In the genomic region with DNA sequence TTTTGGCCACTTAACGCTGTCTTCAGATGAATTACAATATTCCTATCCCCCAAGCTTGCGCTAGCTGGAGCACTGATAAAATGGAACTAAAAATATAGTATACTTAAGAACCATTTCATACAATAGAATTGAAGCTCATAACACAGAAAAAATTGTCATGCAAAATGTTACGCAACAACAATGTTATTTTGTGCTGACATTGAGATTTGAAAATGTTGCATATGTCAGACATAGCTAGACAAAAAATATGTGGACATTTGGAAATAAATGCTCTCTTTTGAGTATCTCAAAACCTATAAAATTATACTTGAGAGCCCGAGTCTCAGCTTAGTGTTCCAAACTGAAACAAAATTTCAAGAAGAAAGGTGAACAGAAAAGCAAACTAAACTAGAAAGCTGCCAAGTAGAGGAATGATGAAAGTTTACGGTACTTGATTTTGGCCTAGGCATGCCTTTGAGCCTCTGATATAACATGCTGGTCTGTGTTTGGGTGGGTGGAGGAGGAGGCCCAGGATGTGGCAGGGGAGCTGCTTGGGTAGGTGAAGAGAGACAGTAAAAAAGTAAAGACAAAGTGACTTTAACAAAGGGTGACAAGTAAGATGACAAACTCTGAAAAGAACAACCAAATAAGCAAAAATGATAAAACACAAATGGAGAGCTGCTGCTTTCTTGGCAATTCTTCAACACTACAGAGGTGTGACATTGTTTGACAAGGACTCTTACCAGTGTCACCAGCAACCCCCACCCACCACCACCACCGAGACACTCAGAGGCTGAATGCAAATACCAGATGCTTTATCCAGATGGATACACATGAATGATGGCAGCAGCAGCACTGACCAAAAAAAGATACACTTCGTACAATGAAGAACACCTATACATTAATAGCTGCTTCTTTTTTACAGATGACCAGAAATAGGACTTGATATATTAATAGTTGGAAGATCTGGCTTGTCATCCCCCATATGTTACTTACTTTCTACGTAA, we compare ENCODE assay signal across 14 cellular contexts.
DNase-seq lines count a peak whose midpoint lies in the region; ATAC-seq and TF ChIP-seq lines count a peak whose summit lies in the region.
"Had no signal": no experiment of that assay in that cellular context is flagged by ENCODE, and none has a peak within 500 bp of the region (broad histone marks: within the 10 kb centered on the region; RNA-seq: fewer than 3 reads in every experiment).

No MANE protein-coding gene starts in this region.

- H3K27ac ChIP-seq in right atrium auricular region (no peak overlapping the region), lower lobe of right lung (no peak overlapping the region)
- H3K27ac ChIP-seq: 22Rv1 had no signal

- intact Hi-C loops in left cardiac atrium (cut with DNase I) (no loop called here), lower lobe of right lung (cut with DNase I) (no loop called here)

- H3K27me3 Mint-ChIP-seq in nephron progenitor cell (ENCODE audit: low read depth, poor library complexity) = peaks cover 11% of the 10 kb centered on the region
- H3K27me3 Mint-ChIP-seq in naive thymus-derived CD8-positive, alpha-beta T cell = no peaks in the 10 kb centered on the region

- no peaks in the 10 kb centered on the region for H3K4me1 Mint-ChIP-seq in nephron progenitor cell
- peaks cover 0 to 4% (median 0%) of the 10 kb centered on the region in 4 donors for H3K4me1 Mint-ChIP-seq in naive thymus-derived CD8-positive, alpha-beta T cell

- H3K4me3 ChIP-seq in right atrium auricular region (no peak overlapping the region), lower lobe of right lung (no peak overlapping the region)

- no peaks in the 10 kb centered on the region for H3K36me3 ChIP-seq in right atrium auricular region
- no peaks in the 10 kb centered on the region for H3K36me3 ChIP-seq in lower lobe of right lung

- POLR2A ChIA-PET in naive thymus-derived CD8-positive, alpha-beta T cell (lab: Charles Lee) = no interaction called here

- H3K4me1 ChIP-seq in right atrium auricular region (no peaks in the 10 kb centered on the region), lower lobe of right lung (no peaks in the 10 kb centered on the region)

- no peak for TF ChIP-seq CTCF in right atrium auricular region (IDR thresholded peaks at IDR 0.05)
- no peak for TF ChIP-seq CTCF in nephron progenitor cell (IDR thresholded peaks at IDR 0.05)
- no peak for TF ChIP-seq CTCF in lower lobe of right lung (IDR thresholded peaks at IDR 0.05)

- H3K36me3 Mint-ChIP-seq in nephron progenitor cell (ENCODE audit: low read depth) = no peaks in the 10 kb centered on the region
- H3K36me3 Mint-ChIP-seq in naive thymus-derived CD8-positive, alpha-beta T cell = no peaks in the 10 kb centered on the region

- DNase-seq in left cardiac atrium (peak; percentile 20), right atrium auricular region (ENCODE audit: low spot score) (no peak), NCI-H69 (lab: John Stamatoyannopoulos, UW) (peak; percentile 37), nephron progenitor cell (no peak), lower lobe of right lung (no peak)
- DNase-seq in naive thymus-derived CD8-positive, alpha-beta T cell = no peak
- DNase-seq: C1 segment of cervical spinal cord, DMS53, H9, NCI-H1092, SHP77 treated with DMSO at 0.1 percent for 48 hours had no signal

- H3K4me3 Mint-ChIP-seq in nephron progenitor cell = no peak overlapping the region
- no peak overlapping the region for H3K4me3 Mint-ChIP-seq in naive thymus-derived CD8-positive, alpha-beta T cell
- H3K4me3 Mint-ChIP-seq: H9 had no signal

- H3K27me3 ChIP-seq in right atrium auricular region (no peaks in the 10 kb centered on the region), lower lobe of right lung (ENCODE audit: low read depth) (no peaks in the 10 kb centered on the region)

- ATAC-seq in left cardiac atrium (peak in 1 of 2 donors; percentile 38), HG03354 (IDR thresholded peaks at IDR 0.05; ENCODE audit: poor library complexity, severe bottlenecking, unreplicated experiment) (peak; percentile 54), HG02571 (IDR thresholded peaks at IDR 0.05; ENCODE audit: unreplicated experiment) (no peak), lower lobe of right lung (no peak)
- ATAC-seq in naive thymus-derived CD8-positive, alpha-beta T cell = no peak

- peak overlapping the region; percentile 9 for H3K27ac Mint-ChIP-seq in nephron progenitor cell
- H3K27ac Mint-ChIP-seq in naive thymus-derived CD8-positive, alpha-beta T cell = peak overlapping the region in 1 of 10 donors; percentile 77
- H3K27ac Mint-ChIP-seq: H9 had no signal

- no peaks in the 10 kb centered on the region for H3K9me3 Mint-ChIP-seq in nephron progenitor cell
- no peaks in the 10 kb centered on the region for H3K9me3 Mint-ChIP-seq in naive thymus-derived CD8-positive, alpha-beta T cell
- H3K9me3 Mint-ChIP-seq: H9 had no signal

- no peaks in the 10 kb centered on the region for H3K9me3 ChIP-seq in right atrium auricular region
- H3K9me3 ChIP-seq in lower lobe of right lung = no peaks in the 10 kb centered on the region

Comparison
In these comparisons a context has a peak if more than half of its experiments do, and no peak if none do; other contexts are left out.
1. DNase-seq: peak in left cardiac atrium (single experiment) and NCI-H69 (single experiment); none in right atrium auricular region (single experiment), nephron progenitor cell (single experiment), naive thymus-derived CD8-positive, alpha-beta T cell (0 of 10) and lower lobe of right lung (single experiment).